ENCODE assay signal across 8 cellular contexts in the genomic region with DNA sequence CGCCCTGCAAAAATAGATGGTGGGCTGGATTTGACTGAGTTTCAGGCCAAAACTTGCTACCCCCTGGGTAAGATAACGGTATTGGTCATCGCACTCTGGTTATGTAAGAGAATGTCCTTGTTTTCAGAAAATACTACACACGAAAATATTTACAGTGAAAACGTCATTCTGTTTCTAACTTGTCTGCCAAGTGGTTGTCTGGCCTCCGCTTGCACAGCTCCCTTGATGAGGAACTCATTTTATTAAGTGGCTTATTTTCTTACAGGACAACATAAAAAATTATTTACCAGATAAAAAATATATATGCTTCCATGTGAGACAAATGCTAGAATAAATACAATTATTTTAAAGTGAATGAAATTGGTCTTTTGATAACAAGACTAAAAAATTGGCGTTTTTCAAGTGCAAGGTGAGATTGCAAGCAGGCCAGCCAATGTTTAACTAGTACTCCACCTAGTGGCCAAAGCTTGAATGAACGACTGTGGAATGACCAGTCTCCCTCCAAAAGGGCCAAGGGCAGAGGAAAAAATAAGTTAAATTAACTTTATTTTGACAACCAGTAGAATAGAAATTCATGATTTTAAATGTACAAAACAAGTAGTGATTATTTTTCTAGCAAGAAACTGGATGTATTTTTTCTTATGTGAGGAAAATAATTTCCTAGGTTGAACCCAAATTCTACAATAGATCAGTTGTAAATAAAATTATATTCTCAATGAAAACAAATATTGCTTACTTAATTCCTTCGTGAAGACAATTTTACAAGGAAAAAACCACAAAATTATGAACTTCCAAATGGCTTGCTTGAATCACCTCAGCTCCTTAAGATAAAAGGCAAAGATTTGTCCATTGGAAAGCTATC.
DNase-seq lines count a peak whose midpoint lies in the region; ATAC-seq, FAIRE-seq and TF ChIP-seq lines count a peak whose summit lies in the region.

No MANE protein-coding gene starts in this region.

- no peak overlapping the region for H3K4me3 ChIP-seq in esophagus muscularis mucosa

- no peaks in the 10 kb centered on the region for H3K4me1 Mint-ChIP-seq in activated CD4-positive, alpha-beta T cell treated with anti-CD3 and anti-CD28 coated beads, Interleukin-2, amount 10 ng/mL, durations not matched to agents 7 days and 5 days
- no peaks in the 10 kb centered on the region for H3K4me1 Mint-ChIP-seq in nephron

- H3K36me3 ChIP-seq in esophagus muscularis mucosa, result no peaks in the 10 kb centered on the region

- FAIRE-seq in H54 (lab: Jason Lieb, UNC), result peak; percentile 64

- no peak for ATAC-seq in HG03460 (IDR thresholded peaks at IDR 0.05; ENCODE audit: unreplicated experiment)

- H3K4me3 Mint-ChIP-seq in activated CD4-positive, alpha-beta T cell treated with anti-CD3 and anti-CD28 coated beads, Interleukin-2, amount 10 ng/mL, durations not matched to agents 7 days and 5 days, result no peak overlapping the region
- H3K4me3 Mint-ChIP-seq in nephron, result no peak overlapping the region

- POLR2A ChIA-PET in activated CD4-positive, alpha-beta T cell treated with anti-CD3 and anti-CD28 coated beads, Interleukin-2, amount 10 ng/mL, durations not matched to agents 7 days and 5 days (lab: Charles Lee), result no interaction called here

- WGBS in esophagus muscularis mucosa, result 45% methylated on average over 9 of the region's 9 CpGs

- H3K27me3 ChIP-seq in esophagus muscularis mucosa, result no peaks in the 10 kb centered on the region

- no peak overlapping the region for H3K27ac Mint-ChIP-seq in activated CD4-positive, alpha-beta T cell treated with anti-CD3 and anti-CD28 coated beads, Interleukin-2, amount 10 ng/mL, durations not matched to agents 7 days and 5 days
- peak overlapping the region in 1 of 3 experiments; percentile 11 for H3K27ac Mint-ChIP-seq in nephron

- peak; percentile 9 for DNase-seq in activated CD4-positive, CD25-positive, alpha-beta regulatory T cell treated with anti-CD3 and anti-CD28 coated beads, Interleukin-2, amount 50 U/mL, for 16 hours (ENCODE audit: low read depth, low spot score)
- no peak for DNase-seq in activated CD4-positive, CD25-positive, alpha-beta regulatory T cell treated with anti-CD3 and anti-CD28 coated beads, Interleukin-2, amount 50 U/mL, for 72 hours
- DNase-seq in H54 (ENCODE audit: insufficient read length, low spot score) (peak; percentile 65), NCI-H1694 (lab: John Stamatoyannopoulos, UW) (peak; percentile 18), esophagus muscularis mucosa (ENCODE audit: extremely low spot score) (peak; percentile 92)
- peak; percentile 69 for DNase-seq in activated CD4-positive, alpha-beta T cell treated with anti-CD3 and anti-CD28 coated beads, Interleukin-2, amount 10 ng/mL, durations not matched to agents 7 days and 5 days

- TF ChIP-seq POLR2A in H54 (IDR thresholded peaks at IDR 0.05; ENCODE audit: low read depth, low read length), result no peak
- no peak for TF ChIP-seq POLR2A in esophagus muscularis mucosa (IDR thresholded peaks at IDR 0.05; ENCODE audit: low read depth)

- no peaks in the 10 kb centered on the region for H3K9me3 ChIP-seq in esophagus muscularis mucosa

- no peak for TF ChIP-seq EP300 in esophagus muscularis mucosa (IDR thresholded peaks at IDR 0.05)

- no peaks in the 10 kb centered on the region for H3K4me1 ChIP-seq in esophagus muscularis mucosa

- TF ChIP-seq CTCF in esophagus muscularis mucosa (IDR thresholded peaks at IDR 0.05) (peak; percentile 80 to 89 (median 81)), nephron (IDR thresholded peaks at IDR 0.05; ENCODE audit: unreplicated experiment in 3 of 3) (peak; percentile 90 to 93 (median 92))

- CTCF ChIA-PET in activated CD4-positive, alpha-beta T cell treated with anti-CD3 and anti-CD28 coated beads, Interleukin-2, amount 10 ng/mL, durations not matched to agents 7 days and 5 days (lab: Charles Lee), result interaction anchor here (1.0 to 1.6 kb wide), 4 partner anchors 13 to 239 kb away, joined by 4 to 6 read pairs (median 6); no protein-coding TSS in a partner anchor

- H3K36me3 Mint-ChIP-seq in activated CD4-positive, alpha-beta T cell treated with anti-CD3 and anti-CD28 coated beads, Interleukin-2, amount 10 ng/mL, durations not matched to agents 7 days and 5 days (ENCODE audit: low read depth), result no peaks in the 10 kb centered on the region
- no peaks in the 10 kb centered on the region for H3K36me3 Mint-ChIP-seq in nephron (ENCODE audit: low read depth)

- no peaks in the 10 kb centered on the region for H3K9me3 Mint-ChIP-seq in activated CD4-positive, alpha-beta T cell treated with anti-CD3 and anti-CD28 coated beads, Interleukin-2, amount 10 ng/mL, durations not matched to agents 7 days and 5 days
- no peaks in the 10 kb centered on the region for H3K9me3 Mint-ChIP-seq in nephron

- H3K27ac ChIP-seq in esophagus muscularis mucosa (replicated peaks in 1 of 4), result no peak overlapping the region

- peaks cover 8% of the 10 kb centered on the region for H3K27me3 Mint-ChIP-seq in activated CD4-positive, alpha-beta T cell treated with anti-CD3 and anti-CD28 coated beads, Interleukin-2, amount 10 ng/mL, durations not matched to agents 7 days and 5 days
- peaks cover 11% of the 10 kb centered on the region for H3K27me3 Mint-ChIP-seq in nephron (ENCODE audit: low read depth)

- intact Hi-C loops in esophagus muscularis mucosa (cut with DNase I), result loop anchor here (1.0 kb wide), 1 partner anchor 234 kb away; no protein-coding TSS in a partner anchor
